In the genomic region with DNA sequence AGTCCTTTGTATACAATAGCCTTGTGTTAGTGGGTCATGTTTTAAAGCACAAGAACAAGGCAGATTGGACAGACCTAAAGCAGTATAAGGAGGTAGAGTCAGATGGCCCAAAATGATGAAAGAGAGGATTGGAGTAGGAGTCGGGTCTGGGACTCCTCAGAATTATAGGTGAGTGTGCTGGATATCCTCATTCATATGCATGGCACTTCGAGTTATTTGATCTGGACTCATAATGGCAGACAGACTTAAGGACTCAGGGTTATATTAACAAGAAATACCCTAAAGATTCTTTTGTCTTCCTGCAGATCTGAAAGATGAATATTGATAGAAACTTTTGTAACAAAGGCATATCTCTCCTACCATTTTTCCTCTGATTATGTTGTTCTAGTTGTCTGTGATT, we compare ENCODE assay signal across 28 cellular contexts.
"Had no signal": no experiment of that assay in that cellular context is flagged by ENCODE, and none has a peak within 500 bp of the region (broad histone marks: within the 10 kb centered on the region; RNA-seq: fewer than 3 reads in every experiment).

No MANE protein-coding gene starts in this region.

- H3K9me3 ChIP-seq: pancreas, prostate gland, right lobe of liver, suprapubic skin, testis, transverse colon, upper lobe of right lung, uterus had no signal

- H3K4me3 Mint-ChIP-seq: naive thymus-derived CD8-positive, alpha-beta T cell; natural killer cell treated with Interleukin-12 subunit alpha and Interleukin-12 subunit beta and Interleukin-15 and Interleukin-18, amount 100 ng/mL, for 72 hours; neural progenitor cell; stimulated activated memory B cell treated with anti-CD40 and anti-IgM and Interleukin-4, amounts not matched to agents 10 μg/mL and 1 μg/mL and 100 μg/mL, for 72 hours; stimulated activated naive CD8-positive, alpha-beta T cell treated with anti-CD3 and anti-CD28 coated beads, Interleukin-15, amount 100 ng/mL, for 72 hours; type B pancreatic cell had no signal

- H3K4me1 Mint-ChIP-seq: naive thymus-derived CD8-positive, alpha-beta T cell; neural progenitor cell; stimulated activated memory B cell treated with anti-CD40 and anti-IgM and Interleukin-4, amounts not matched to agents 10 μg/mL and 1 μg/mL and 100 μg/mL, for 72 hours; stimulated activated naive CD8-positive, alpha-beta T cell treated with anti-CD3 and anti-CD28 coated beads, Interleukin-15, amount 100 ng/mL, for 72 hours had no signal

- H3K27ac ChIP-seq: neural progenitor cell, pancreas, prostate gland, right lobe of liver, skin epidermis, spleen, suprapubic skin, testis, tibial artery, upper lobe of right lung, uterus had no signal

- H3K9me3 Mint-ChIP-seq: natural killer cell treated with Interleukin-12 subunit alpha and Interleukin-12 subunit beta and Interleukin-15 and Interleukin-18, amount 100 ng/mL, for 72 hours; stimulated activated naive CD8-positive, alpha-beta T cell treated with anti-CD3 and anti-CD28 coated beads, Interleukin-15, amount 100 ng/mL, for 72 hours; type B pancreatic cell had no signal

- H3K9ac ChIP-seq: neural progenitor cell had no signal

- H3K27me3 Mint-ChIP-seq: stimulated activated memory B cell treated with anti-CD40 and anti-IgM and Interleukin-4, amounts not matched to agents 10 μg/mL and 1 μg/mL and 100 μg/mL, for 72 hours; stimulated activated naive CD8-positive, alpha-beta T cell treated with anti-CD3 and anti-CD28 coated beads, Interleukin-15, amount 100 ng/mL, for 72 hours had no signal

- H3K36me3 Mint-ChIP-seq: naive thymus-derived CD8-positive, alpha-beta T cell; natural killer cell treated with Interleukin-12 subunit alpha and Interleukin-12 subunit beta and Interleukin-15 and Interleukin-18, amount 100 ng/mL, for 72 hours; neural progenitor cell; stimulated activated memory B cell treated with anti-CD40 and anti-IgM and Interleukin-4, amounts not matched to agents 10 μg/mL and 1 μg/mL and 100 μg/mL, for 72 hours; type B pancreatic cell had no signal

- H3K36me3 ChIP-seq: neural progenitor cell, pancreas, prostate gland, right lobe of liver, spleen, suprapubic skin, tibial artery, transverse colon, upper lobe of right lung, uterus had no signal

- ATAC-seq: naive thymus-derived CD8-positive, alpha-beta T cell; natural killer cell treated with Interleukin-12 subunit alpha and Interleukin-12 subunit beta and Interleukin-15 and Interleukin-18, amount 100 ng/mL, for 72 hours; pancreas; right cardiac atrium; right lobe of liver; stimulated activated memory B cell treated with anti-CD40 and anti-IgM and Interleukin-4, amounts not matched to agents 10 μg/mL and 1 μg/mL and 100 μg/mL, for 72 hours; stimulated activated naive CD8-positive, alpha-beta T cell treated with anti-CD3 and anti-CD28 coated beads, Interleukin-15, amount 100 ng/mL, for 72 hours; stimulated activated naive CD8-positive, alpha-beta T cell treated with anti-CD3 and anti-CD28 coated beads, Interleukin-15, Interleukin-2, amounts not matched to agents 100 U/mL and 50 U/mL, for 24 hours; upper lobe of right lung had no signal

- H3K4me1 ChIP-seq: pancreas, prostate gland, right lobe of liver, spleen, suprapubic skin, testis, tibial artery, upper lobe of right lung, uterus had no signal

- DNase-seq: naive thymus-derived CD8-positive, alpha-beta T cell; occipital lobe; pancreas; right cardiac atrium; right lobe of liver; spleen; stimulated activated CD4-positive, alpha-beta T cell treated with anti-CD3 and anti-CD28 coated beads, Interleukin-12 subunit alpha, Interleukin-12 subunit beta, amount 100 ng/mL, for 4 hours; stimulated activated CD4-positive, alpha-beta T cell treated with anti-CD3 and anti-CD28 coated beads, Interleukin-1b, Interleukin-23, amount 100 ng/mL, for 48 hours; stimulated activated CD4-positive, alpha-beta T cell treated with anti-CD3 and anti-CD28 coated beads, Interleukin-4, amount 100 ng/mL, for 1 hour; stimulated activated CD4-positive, alpha-beta T cell treated with anti-CD3 and anti-CD28 coated beads, Interleukin-4, amount 100 ng/mL, for 4 hours; stimulated activated CD8-positive, alpha-beta memory T cell treated with anti-CD3 and anti-CD28 coated beads, Interleukin-4, amount 100 ng/mL, for 48 hours; stimulated activated naive CD4-positive, alpha-beta T cell; stimulated activated naive CD8-positive, alpha-beta T cell treated with anti-CD3 and anti-CD28 coated beads, Interleukin-15, amount 100 ng/mL, for 72 hours; stimulated activated naive CD8-positive, alpha-beta T cell treated with anti-CD3 and anti-CD28 coated beads, Interleukin-15, Interleukin-2, amounts not matched to agents 100 U/mL and 50 U/mL, for 24 hours; substantia nigra; testis; tibial artery; transverse colon; upper lobe of right lung; uterus had no signal

- H2AFZ ChIP-seq: neural progenitor cell had no signal

- H3K27ac Mint-ChIP-seq: natural killer cell treated with Interleukin-12 subunit alpha and Interleukin-12 subunit beta and Interleukin-15 and Interleukin-18, amount 100 ng/mL, for 72 hours; neural progenitor cell; stimulated activated memory B cell treated with anti-CD40 and anti-IgM and Interleukin-4, amounts not matched to agents 10 μg/mL and 1 μg/mL and 100 μg/mL, for 72 hours; stimulated activated naive CD8-positive, alpha-beta T cell treated with anti-CD3 and anti-CD28 coated beads, Interleukin-15, amount 100 ng/mL, for 72 hours; type B pancreatic cell had no signal

- H3K27me3 ChIP-seq: neural progenitor cell, pancreas, right lobe of liver, spleen, suprapubic skin, testis, tibial artery, transverse colon, upper lobe of right lung, uterus had no signal

- H3K4me2 ChIP-seq: neural progenitor cell, smooth muscle cell had no signal

- H3K4me3 ChIP-seq: neural progenitor cell, pancreas, prostate gland, right lobe of liver, skin epidermis, smooth muscle cell, spleen, suprapubic skin, testis, tibial artery, transverse colon, upper lobe of right lung, uterus had no signal
